9 cellular contexts compared by ENCODE assay signal in the genomic region with DNA sequence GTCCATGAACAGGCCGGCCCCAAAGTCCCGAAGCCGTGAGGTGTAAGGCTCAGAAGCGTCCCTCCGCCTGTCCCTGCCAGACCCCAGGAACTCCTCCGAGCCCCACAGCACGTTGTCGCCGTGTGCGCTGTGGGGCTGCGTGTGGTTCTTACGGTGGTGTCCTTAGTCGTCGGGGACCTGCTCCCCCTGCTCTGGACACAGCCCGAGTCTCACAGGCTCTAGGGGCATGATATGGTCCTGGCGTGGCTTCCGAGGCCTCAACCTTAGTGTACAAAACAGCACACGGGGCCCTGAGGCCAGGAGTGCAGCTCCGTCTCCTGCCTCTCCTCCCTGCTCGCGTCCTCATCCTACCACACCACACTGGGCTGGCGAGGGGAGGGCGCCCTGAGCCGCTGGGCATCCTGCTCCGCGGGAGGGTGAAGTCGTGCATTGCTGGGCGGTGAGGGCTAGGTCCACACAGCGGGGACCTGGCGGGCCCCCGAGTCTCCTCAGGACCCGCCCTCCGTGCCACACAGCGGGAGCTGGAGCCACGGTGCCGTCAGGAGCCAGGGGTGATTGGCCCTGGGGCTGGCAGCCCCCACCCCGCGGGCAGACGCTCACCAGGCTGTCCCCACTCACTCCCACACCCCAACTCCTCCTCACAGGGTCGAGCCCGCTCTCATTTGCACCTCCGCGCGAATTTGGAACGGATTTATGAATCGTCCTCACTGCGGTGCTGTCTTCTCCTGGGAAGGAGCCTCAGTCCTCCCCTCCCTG. TPM values are rescaled to one million over a fixed set of nuclear protein-coding genes. Genes with fewer than 3 reads are reported as not detected.
A peak's percentile ranks its signal among the peaks of the same experiment; 100 is the strongest.
DNase-seq lines count a peak whose midpoint lies in the region; ATAC-seq and TF ChIP-seq lines count a peak whose summit lies in the region.
"Had no signal": no experiment of that assay in that cellular context is flagged by ENCODE, and none has a peak within 500 bp of the region (broad histone marks: within the 10 kb centered on the region; RNA-seq: fewer than 3 reads in every experiment).

No MANE protein-coding gene starts in this region.

- H3K27me3 Mint-ChIP-seq in HFFc6 (ENCODE audit: insufficient read depth), result no peaks in the 10 kb centered on the region; the same call in none of the 2 replicates
- H3K27me3 Mint-ChIP-seq in memory B cell, result peaks cover 4% of the 10 kb centered on the region

- ATAC-seq in memory B cell (ENCODE audit: low read depth), result no peak
- ATAC-seq in HG03025 (IDR thresholded peaks at IDR 0.05; ENCODE audit: low FRiP score, unreplicated experiment), result no peak
- no peak for ATAC-seq in GM21526 (IDR thresholded peaks at IDR 0.05; ENCODE audit: low FRiP score, unreplicated experiment)
- ATAC-seq in HG02588 (IDR thresholded peaks at IDR 0.05; ENCODE audit: unreplicated experiment), result no peak

- H3K36me3 Mint-ChIP-seq in HFFc6 (ENCODE audit: low read depth), result no peaks in the 10 kb centered on the region
- H3K36me3 Mint-ChIP-seq in memory B cell, result no peaks in the 10 kb centered on the region

- TF ChIP-seq CTCF in AG09309 (IDR thresholded peaks at IDR 0.05; ENCODE audit: control insufficient read depth, insufficient read depth, low read depth, low read length, missing control alignments) (no peak), HFFc6 (IDR thresholded peaks at IDR 0.05) (no peak), astrocyte of the spinal cord (IDR thresholded peaks at IDR 0.05; ENCODE audit: low read depth, low read length) (no peak)

- H3K4me3 Mint-ChIP-seq in HFFc6 (peak overlapping the region; percentile 71), memory B cell (peak overlapping the region; percentile 55)

- DNase-seq in AG09309 (ENCODE audit: low read depth) (no peak), HFFc6 (no peak), astrocyte of the spinal cord (ENCODE audit: low read depth, low spot score) (no peak), memory B cell (ENCODE audit: low spot score in 2 of 2) (no peak), T-helper 9 cell (no peak)

- in situ Hi-C loops in astrocyte of the spinal cord (cut with HindIII; ENCODE audit: low sequenced_read_pairs), result no loop called here

- peak overlapping the region; percentile 54 for H3K4me3 ChIP-seq in AG09309 (ENCODE audit: control insufficient read depth, low read depth, low read length)
- peak overlapping the region; percentile 76 for H3K4me3 ChIP-seq in astrocyte of the spinal cord (ENCODE audit: low read depth, low read length)

- no peaks in the 10 kb centered on the region for H3K9me3 Mint-ChIP-seq in HFFc6
- no peaks in the 10 kb centered on the region for H3K9me3 Mint-ChIP-seq in memory B cell

- H3K27ac Mint-ChIP-seq in HFFc6, result no peak overlapping the region
- H3K27ac Mint-ChIP-seq in memory B cell, result no peak overlapping the region

- H3K4me1 Mint-ChIP-seq in HFFc6 (ENCODE audit: low read depth) (peaks cover 17% of the 10 kb centered on the region), memory B cell (peaks cover 12% of the 10 kb centered on the region)

RNA-seq across cellular contexts. Expression of a gene that starts 1.1 kb away (rescaled TPM):
- total RNA-seq in HFFc6 (2021; fragmentation: NEBNext Ultra II Directional; extraction: Animal tissue kit (Norgen Biotek cat#: 25700)), result 10 to 100 TPM; 17.7 to 22.4 (median 18.2) TPM

RNA-seq across cellular contexts. Expression of a gene that starts 8.4 kb away (rescaled TPM):
- total RNA-seq in HFFc6 (2021; fragmentation: NEBNext Ultra II Directional; extraction: Animal tissue kit (Norgen Biotek cat#: 25700)), result 100 to 1,000 TPM in 4 of 6 experiments, 10 to 100 TPM in 2; 97.9 to 147 (median 110) TPM

RNA-seq across cellular contexts. Expression of a gene that starts 10.7 kb away (rescaled TPM):
- 10 to 100 TPM; 16.2 to 20.7 (median 18.5) TPM for total RNA-seq in HFFc6 (2021; fragmentation: NEBNext Ultra II Directional; extraction: Animal tissue kit (Norgen Biotek cat#: 25700))

RNA-seq across cellular contexts. Expression of a gene that starts 17.5 kb away (rescaled TPM):
- total RNA-seq in HFFc6 (2021; fragmentation: NEBNext Ultra II Directional; extraction: Animal tissue kit (Norgen Biotek cat#: 25700)), result 10 to 100 TPM; 33.2 to 45.8 (median 35.8) TPM

RNA-seq across cellular contexts. Expression of a gene that starts 18.4 kb away (rescaled TPM):
- not detected for total RNA-seq in HFFc6 (2021; fragmentation: NEBNext Ultra II Directional; extraction: Animal tissue kit (Norgen Biotek cat#: 25700))
- total RNA-seq: mononuclear cell had no signal
